16 cellular contexts compared by ENCODE assay signal in the genomic region with DNA sequence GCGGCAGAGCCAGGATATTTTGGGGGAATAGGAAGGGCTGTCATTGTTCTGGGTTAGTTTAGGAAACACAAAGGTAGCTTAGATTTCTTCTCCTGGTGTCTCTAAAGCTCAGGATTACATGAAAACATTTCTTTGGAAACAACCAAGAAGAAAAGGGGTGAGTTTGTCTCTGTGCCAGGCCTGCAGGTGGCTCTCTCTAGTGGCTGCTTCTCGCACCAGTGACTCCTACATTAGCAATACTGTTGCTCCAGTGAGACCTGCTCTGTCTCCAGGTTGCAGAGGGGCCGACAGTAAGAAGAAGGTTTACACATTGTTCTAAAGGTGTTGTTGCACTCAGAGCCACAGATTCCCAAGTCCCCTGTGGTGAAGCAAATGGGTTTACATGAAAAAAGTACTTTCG.
A peak's percentile ranks its signal among the peaks of the same experiment; 100 is the strongest.
DNase-seq lines count a peak whose midpoint lies in the region; ATAC-seq and TF ChIP-seq lines count a peak whose summit lies in the region.
"Had no signal": no experiment of that assay in that cellular context is flagged by ENCODE, and none has a peak within 500 bp of the region (broad histone marks: within the 10 kb centered on the region; RNA-seq: fewer than 3 reads in every experiment).

No MANE protein-coding gene starts in this region.

- H2AK5ac ChIP-seq in H9 (ENCODE audit: insufficient read length, low read length): no peak overlapping the region

- no peak overlapping the region for H3K14ac ChIP-seq in H9 (ENCODE audit: insufficient read depth, low read length)

- H3K79me2 ChIP-seq in H9 (ENCODE audit: insufficient read depth, low read length) (no peaks in the 10 kb centered on the region), OCI-LY3 (ENCODE audit: low read length) (no peaks in the 10 kb centered on the region)

- H2AFZ ChIP-seq in H9 (ENCODE audit: low read length) (no peak overlapping the region), OCI-LY3 (ENCODE audit: low read depth, low read length) (no peak overlapping the region)

- no peak overlapping the region for H3K4me3 Mint-ChIP-seq in H9
- H3K4me3 Mint-ChIP-seq: T-helper 17 cell had no signal

- H3K27ac ChIP-seq in H9 (ENCODE audit: insufficient read length, low read depth, low read length) (no peak overlapping the region), OCI-LY3 (ENCODE audit: low read length) (no peak overlapping the region)
- H3K27ac ChIP-seq: esophagus squamous epithelium, RWPE1 had no signal

- ATAC-seq in HG02571 (IDR thresholded peaks at IDR 0.05; ENCODE audit: unreplicated experiment) (no peak), GM18870 (IDR thresholded peaks at IDR 0.05; ENCODE audit: unreplicated experiment) (no peak)
- ATAC-seq: T-helper 17 cell had no signal

- H3K36me3 Mint-ChIP-seq in H9 (ENCODE audit: insufficient read depth in 1 of 3, low read depth in 3 of 3): no peaks in the 10 kb centered on the region

- no peak overlapping the region for H2BK12ac ChIP-seq in H9 (ENCODE audit: insufficient read length, low read depth, low read length)

- no peak overlapping the region for H3K27ac Mint-ChIP-seq in H9
- H3K27ac Mint-ChIP-seq: T-helper 17 cell had no signal

- no peak overlapping the region for H4K91ac ChIP-seq in H9 (ENCODE audit: insufficient read length, low read depth, low read length)

- H4K20me1 ChIP-seq in H9 (ENCODE audit: control insufficient read depth, insufficient read depth, insufficient read length) (no peaks in the 10 kb centered on the region), OCI-LY3 (ENCODE audit: insufficient read depth, low read length) (no peaks in the 10 kb centered on the region)

- no peaks in the 10 kb centered on the region; a peak in 1 of 5 replicates for H3K9me3 Mint-ChIP-seq in H9

- H3K18ac ChIP-seq in H9 (ENCODE audit: insufficient read length, low read depth, low read length): no peak overlapping the region

- H3K4ac ChIP-seq in H9 (ENCODE audit: low read depth, low read length): no peak overlapping the region

- H3K9me3 ChIP-seq in H9 (ENCODE audit: control insufficient read depth, low read depth, low read length): no peaks in the 10 kb centered on the region
- no peaks in the 10 kb centered on the region for H3K9me3 ChIP-seq in OCI-LY3 (ENCODE audit: insufficient read depth, low read length)
- H3K9me3 ChIP-seq: esophagus squamous epithelium had no signal

- H2BK5ac ChIP-seq in H9 (ENCODE audit: insufficient read length, low read length): no peak overlapping the region

- peaks cover 7 to 13% of the 10 kb centered on the region in 2 experiments for H3K4me1 Mint-ChIP-seq in H9

- H3K23ac ChIP-seq in H9 (ENCODE audit: insufficient read length, low read depth, low read length): no peak overlapping the region

- H3K56ac ChIP-seq in H9 (ENCODE audit: insufficient read length, low read depth, low read length): no peak overlapping the region

- TF ChIP-seq CTCF in H9 (conservative IDR thresholded peaks at IDR 0.05) (peak; percentile 54), OCI-LY3 (IDR thresholded peaks at IDR 0.05; ENCODE audit: low read depth, low read length) (peak; percentile 57)

- H2BK15ac ChIP-seq in H9 (ENCODE audit: low read depth, low read length): no peak overlapping the region

- H3K27me3 ChIP-seq in H9 (ENCODE audit: insufficient read depth, low read length): no peaks in the 10 kb centered on the region
- H3K27me3 ChIP-seq in OCI-LY3 (ENCODE audit: low read depth, low read length): peaks cover 30% of the 10 kb centered on the region
- H3K27me3 ChIP-seq: esophagus squamous epithelium had no signal

- H3K79me1 ChIP-seq in H9 (ENCODE audit: insufficient read depth, low read depth, low read length, poor library complexity, severe bottlenecking): no peaks in the 10 kb centered on the region

- H3K27me3 Mint-ChIP-seq in H9 (ENCODE audit: low read depth): peaks cover 5% of the 10 kb centered on the region

- H3K36me3 ChIP-seq in OCI-LY3 (replicated peaks; ENCODE audit: low read depth, low read length): no peaks in the 10 kb centered on the region
- H3K36me3 ChIP-seq: esophagus squamous epithelium had no signal

- no peak overlapping the region for H2BK120ac ChIP-seq in H9 (ENCODE audit: low read depth, low read length, poor library complexity, severe bottlenecking)

- H2BK20ac ChIP-seq in H9 (ENCODE audit: low read depth, low read length, poor library complexity, severe bottlenecking): no peak overlapping the region

- H4K5ac ChIP-seq in H9 (ENCODE audit: insufficient read length, low read depth, low read length): no peak overlapping the region

- H3K4me3 ChIP-seq in OCI-LY3 (ENCODE audit: low read length): no peak overlapping the region
- H3K4me3 ChIP-seq: esophagus squamous epithelium had no signal

- H4K8ac ChIP-seq in H9 (replicated peaks; ENCODE audit: insufficient read length, low read depth, low read length): no peak overlapping the region

- H3K9ac ChIP-seq in H9 (ENCODE audit: extremely low read depth, insufficient read length, low read length): no peak overlapping the region
- H3K9ac ChIP-seq in OCI-LY3 (ENCODE audit: low read length): no peak overlapping the region

- no CpG with 5 or more reads among the region's 4 CpGs for WGBS in H9 (ENCODE audit: extremely low coverage, insufficient read length, low lambda C conversion rate)

- H3K4me2 ChIP-seq in H9 (ENCODE audit: insufficient read depth, insufficient read length, low read length) (no peak overlapping the region), OCI-LY3 (ENCODE audit: low read length) (no peak overlapping the region)

- no peaks in the 10 kb centered on the region for H3K23me2 ChIP-seq in H9 (ENCODE audit: insufficient read length, low read depth, low read length, poor library complexity, severe bottlenecking)

- DNase-seq in ELR (ENCODE audit: low read depth) (peak; percentile 2), H9 (peak; percentile 44), iPS-NIHi11 (ENCODE audit: low spot score) (peak; percentile 29)
- DNase-seq in activated effector memory CD4-positive, alpha-beta T cell treated with Interleukin-2 at 50 U/mL for 16 hours: no peak
- DNase-seq: activated CD4-positive, alpha-beta T cell treated with anti-CD3 and anti-CD28 coated beads for 1 hour; activated CD8-positive, alpha-beta memory T cell treated with anti-CD3 and anti-CD28 coated beads, Interleukin-2, amount 50 U/mL, for 4 hours; activated naive CD4-positive, alpha-beta T cell treated with Interleukin-2 at 50 U/mL for 16 hours; esophagus squamous epithelium; HCEC 1CT; islet precursor cell; NCI-H1105 treated with DMSO at 0.1 percent for 48 hours; T-helper 17 cell had no signal

- H3T11ph ChIP-seq in H9 (ENCODE audit: low read length): no peak overlapping the region

- H3K4me1 ChIP-seq in H9 (ENCODE audit: insufficient read depth, low read length): no peaks in the 10 kb centered on the region
- H3K4me1 ChIP-seq in OCI-LY3 (ENCODE audit: low read length): no peaks in the 10 kb centered on the region
- H3K4me1 ChIP-seq: esophagus squamous epithelium had no signal
